In the genomic region with DNA sequence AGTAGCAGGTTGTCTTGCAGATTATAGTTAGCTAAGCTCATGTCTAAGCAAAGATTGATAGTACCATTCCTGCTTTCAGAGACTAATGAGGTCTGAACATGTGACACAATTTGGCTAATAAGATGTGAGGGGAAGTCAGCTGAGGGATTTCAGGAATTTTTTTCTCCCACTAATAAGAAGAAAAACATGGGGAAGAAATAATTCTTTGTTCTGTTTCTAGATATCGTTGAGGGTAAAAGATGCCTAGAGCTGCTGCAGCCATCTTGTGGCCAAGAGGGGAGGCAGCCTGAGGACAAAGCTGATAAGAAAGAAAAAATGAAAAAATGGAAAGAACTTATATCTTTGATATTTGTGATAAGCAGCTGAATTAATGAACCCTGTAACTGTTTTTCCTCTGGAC, we compare ENCODE assay signal across 2 cellular contexts.
TF ChIP-seq lines count a peak whose summit lies in the region.

No MANE protein-coding gene starts in this region.

TF ChIP-seq in SK-N-SH, 30 proteins besides CTCF, POLR2A, EP300 and RAD21 (continued from another document):
- TF ChIP-seq, protein P1, sequence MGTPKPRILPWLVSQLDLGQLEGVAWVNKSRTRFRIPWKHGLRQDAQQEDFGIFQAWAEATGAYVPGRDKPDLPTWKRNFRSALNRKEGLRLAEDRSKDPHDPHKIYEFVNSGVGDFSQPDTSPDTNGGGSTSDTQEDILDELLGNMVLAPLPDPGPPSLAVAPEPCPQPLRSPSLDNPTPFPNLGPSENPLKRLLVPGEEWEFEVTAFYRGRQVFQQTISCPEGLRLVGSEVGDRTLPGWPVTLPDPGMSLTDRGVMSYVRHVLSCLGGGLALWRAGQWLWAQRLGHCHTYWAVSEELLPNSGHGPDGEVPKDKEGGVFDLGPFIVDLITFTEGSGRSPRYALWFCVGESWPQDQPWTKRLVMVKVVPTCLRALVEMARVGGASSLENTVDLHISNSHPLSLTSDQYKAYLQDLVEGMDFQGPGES (IDR thresholded peaks at IDR 0.05; ENCODE audit: low read depth, low read length): no peak
- TF ChIP-seq TEAD4 (IDR thresholded peaks at IDR 0.05; ENCODE audit: borderline replicate concordance, insufficient read depth) (no peak), NFIC (IDR thresholded peaks at IDR 0.05; ENCODE audit: borderline replicate concordance) (no peak), ELF1 (IDR thresholded peaks at IDR 0.05) (no peak), TAF1 (IDR thresholded peaks at IDR 0.05; ENCODE audit: borderline replicate concordance, low read depth, low read length) (no peak)
- TF ChIP-seq, protein P2, sequence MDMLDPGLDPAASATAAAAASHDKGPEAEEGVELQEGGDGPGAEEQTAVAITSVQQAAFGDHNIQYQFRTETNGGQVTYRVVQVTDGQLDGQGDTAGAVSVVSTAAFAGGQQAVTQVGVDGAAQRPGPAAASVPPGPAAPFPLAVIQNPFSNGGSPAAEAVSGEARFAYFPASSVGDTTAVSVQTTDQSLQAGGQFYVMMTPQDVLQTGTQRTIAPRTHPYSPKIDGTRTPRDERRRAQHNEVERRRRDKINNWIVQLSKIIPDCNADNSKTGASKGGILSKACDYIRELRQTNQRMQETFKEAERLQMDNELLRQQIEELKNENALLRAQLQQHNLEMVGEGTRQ (IDR thresholded peaks at IDR 0.05; ENCODE audit: borderline replicate concordance, low read depth, low read length): no peak
- TF ChIP-seq, protein P3, sequence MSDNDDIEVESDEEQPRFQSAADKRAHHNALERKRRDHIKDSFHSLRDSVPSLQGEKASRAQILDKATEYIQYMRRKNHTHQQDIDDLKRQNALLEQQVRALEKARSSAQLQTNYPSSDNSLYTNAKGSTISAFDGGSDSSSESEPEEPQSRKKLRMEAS (IDR thresholded peaks at IDR 0.05; ENCODE audit: low read depth): no peak

TF ChIP-seq in SK-N-SH treated with all-trans-retinoic acid at 6 μM for 48 hours, 23 proteins besides CTCF, POLR2A, EP300 and RAD21 (continued from another document):
- TF ChIP-seq, protein P4, sequence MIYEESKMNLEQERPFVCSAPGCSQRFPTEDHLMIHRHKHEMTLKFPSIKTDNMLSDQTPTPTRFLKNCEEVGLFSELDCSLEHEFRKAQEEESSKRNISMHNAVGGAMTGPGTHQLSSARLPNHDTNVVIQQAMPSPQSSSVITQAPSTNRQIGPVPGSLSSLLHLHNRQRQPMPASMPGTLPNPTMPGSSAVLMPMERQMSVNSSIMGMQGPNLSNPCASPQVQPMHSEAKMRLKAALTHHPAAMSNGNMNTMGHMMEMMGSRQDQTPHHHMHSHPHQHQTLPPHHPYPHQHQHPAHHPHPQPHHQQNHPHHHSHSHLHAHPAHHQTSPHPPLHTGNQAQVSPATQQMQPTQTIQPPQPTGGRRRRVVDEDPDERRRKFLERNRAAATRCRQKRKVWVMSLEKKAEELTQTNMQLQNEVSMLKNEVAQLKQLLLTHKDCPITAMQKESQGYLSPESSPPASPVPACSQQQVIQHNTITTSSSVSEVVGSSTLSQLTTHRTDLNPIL (CRISPR knock-in tag; IDR thresholded peaks at IDR 0.05; ENCODE audit: low read depth): no peak
- TF ChIP-seq ZFP30 (CRISPR knock-in tag; IDR thresholded peaks at IDR 0.05): no peak
- no peak for TF ChIP-seq ZNF70 (CRISPR knock-in tag; IDR thresholded peaks at IDR 0.05)
- TF ChIP-seq OSR1 (CRISPR knock-in tag; IDR thresholded peaks at IDR 0.05): no peak
- no peak for TF ChIP-seq BACH2 (CRISPR knock-in tag; IDR thresholded peaks at IDR 0.05; ENCODE audit: borderline replicate concordance)
- TF ChIP-seq ZC3H10 (CRISPR knock-in tag; IDR thresholded peaks at IDR 0.05): no peak
- no peak for TF ChIP-seq ISL1 (CRISPR knock-in tag; IDR thresholded peaks at IDR 0.05)
